Comparison of ENCODE assay signal across 19 cellular contexts in the genomic region with DNA sequence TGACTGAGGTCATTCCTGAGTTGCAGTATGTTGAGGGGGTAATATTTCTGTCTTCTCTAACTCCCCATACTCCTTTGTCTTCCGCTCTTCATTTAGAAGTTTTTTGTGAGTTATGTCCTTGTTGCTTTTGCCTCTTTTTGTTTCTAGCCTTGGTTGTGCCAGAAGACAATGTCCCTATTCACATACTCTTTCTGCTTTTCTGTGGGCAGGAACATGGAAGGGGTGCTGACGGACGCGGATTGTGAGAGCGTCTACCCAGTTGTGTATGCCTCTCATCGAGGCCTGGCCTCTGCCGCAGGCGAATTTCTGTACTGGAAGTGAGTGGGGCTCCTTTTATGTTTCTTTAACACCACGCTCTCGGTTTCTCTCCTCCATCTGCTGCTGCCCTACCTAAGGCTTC. TPM values are rescaled to one million over a fixed set of nuclear protein-coding genes. Genes with fewer than 3 reads are reported as not detected.
DNase-seq lines count a peak whose midpoint lies in the region; ATAC-seq, FAIRE-seq and TF ChIP-seq lines count a peak whose summit lies in the region.
"Had no signal": no experiment of that assay in that cellular context is flagged by ENCODE, and none has a peak within 500 bp of the region (broad histone marks: within the 10 kb centered on the region; RNA-seq: fewer than 3 reads in every experiment).

No MANE protein-coding gene starts in this region.

- H3K27me3 ChIP-seq in DOHH2 (ENCODE audit: control insufficient read depth, low read length) (no peaks in the 10 kb centered on the region), K562 (ENCODE audit: control insufficient read depth in 2 of 2, insufficient read depth in 2 of 2, low read length in 2 of 2) (no peaks in the 10 kb centered on the region)

- peaks cover 76% of the 10 kb centered on the region for H3K4me1 Mint-ChIP-seq in stimulated activated memory B cell treated with anti-CD40 and anti-IgM and Interleukin-4, amounts not matched to agents 10 μg/mL and 1 μg/mL and 100 μg/mL, for 72 hours
- peaks cover 14% of the 10 kb centered on the region for H3K4me1 Mint-ChIP-seq in activated CD8-positive, alpha-beta T cell treated with anti-CD3 and anti-CD28 coated beads, Interleukin-2, amount 10 ng/mL, durations not matched to agents 7 days and 5 days (ENCODE audit: low read depth)

- DNase-seq in K562 (ENCODE audit: extremely low read depth in 1 of 4, low spot score in 3 of 4) (no peak), medulla oblongata (ENCODE audit: extremely low spot score) (peak; percentile 52), NCI-H2107 (lab: John Stamatoyannopoulos, UW) (no peak), DMS153 (lab: John Stamatoyannopoulos, UW) (no peak)
- no peak for DNase-seq in activated CD8-positive, alpha-beta T cell treated with anti-CD3 and anti-CD28 coated beads, Interleukin-2, amount 10 ng/mL, durations not matched to agents 7 days and 5 days
- DNase-seq: CD4-positive, CD25-positive, alpha-beta regulatory T cell; HCEC 1CT; HFFc6; KBM-7 had no signal

- CTCF ChIA-PET in K562 (lab: Yijun Ruan, JAX; ENCODE audit: low intra/inter-chr PET ratio) = no interaction called here
- CTCF ChIA-PET in activated CD8-positive, alpha-beta T cell treated with anti-CD3 and anti-CD28 coated beads, Interleukin-2, amount 10 ng/mL, durations not matched to agents 7 days and 5 days (lab: Charles Lee) = interaction anchor here (0.6 to 5.9 kb wide), 2 partner anchors 11 to 285 kb away, joined by 3 to 24 read pairs; no protein-coding TSS in a partner anchor

- peaks cover 32% of the 10 kb centered on the region for H3F3A ChIP-seq in DOHH2 (ENCODE audit: control insufficient read depth, insufficient read depth)

- H3K9ac ChIP-seq in K562 (ENCODE audit: insufficient read depth in 1 of 2, low read depth in 2 of 2, low read length in 2 of 2) = 0 out of 4 replicates have a peak overlapping the region, but pooled peaks of 1 of the 2 experiments have one; percentile 38

- no peaks in the 10 kb centered on the region for H3K9me1 ChIP-seq in K562 (ENCODE audit: control insufficient read depth, insufficient read depth, low read length)

- no peak for TF ChIP-seq POLR2A in K562 (conservative IDR thresholded peaks at IDR 0.05)

- no peaks in the 10 kb centered on the region for H3K36me3 Mint-ChIP-seq in stimulated activated memory B cell treated with anti-CD40 and anti-IgM and Interleukin-4, amounts not matched to agents 10 μg/mL and 1 μg/mL and 100 μg/mL, for 72 hours
- H3K36me3 Mint-ChIP-seq in activated CD8-positive, alpha-beta T cell treated with anti-CD3 and anti-CD28 coated beads, Interleukin-2, amount 10 ng/mL, durations not matched to agents 7 days and 5 days (ENCODE audit: low read depth) = peaks cover 5% of the 10 kb centered on the region

- TF ChIP-seq CTCF in DOHH2 (IDR thresholded peaks at IDR 0.05; ENCODE audit: low read depth, low read length, poor library complexity, severe bottlenecking) = no peak
- no peak for TF ChIP-seq CTCF in K562 (IDR thresholded peaks at IDR 0.05 in 2 of 3, conservative IDR thresholded peaks at IDR 0.05 in 1 of 3; ENCODE audit: insufficient read depth in 2 of 3, low read depth in 1 of 3, low read length in 3 of 3)

- no peak overlapping the region for H3K4me3 Mint-ChIP-seq in stimulated activated memory B cell treated with anti-CD40 and anti-IgM and Interleukin-4, amounts not matched to agents 10 μg/mL and 1 μg/mL and 100 μg/mL, for 72 hours
- no peak overlapping the region for H3K4me3 Mint-ChIP-seq in activated CD8-positive, alpha-beta T cell treated with anti-CD3 and anti-CD28 coated beads, Interleukin-2, amount 10 ng/mL, durations not matched to agents 7 days and 5 days
- H3K4me3 Mint-ChIP-seq: CD4-positive, CD25-positive, alpha-beta regulatory T cell; HFFc6 had no signal

- H4K20me1 ChIP-seq in DOHH2 (ENCODE audit: control insufficient read depth, insufficient read depth, low read depth, low read length) = no peaks in the 10 kb centered on the region
- H4K20me1 ChIP-seq in K562 (replicated peaks; ENCODE audit: control insufficient read depth, insufficient read depth, low read length) = no peaks in the 10 kb centered on the region

- peak overlapping the region; percentile 82 for H3K27ac Mint-ChIP-seq in stimulated activated memory B cell treated with anti-CD40 and anti-IgM and Interleukin-4, amounts not matched to agents 10 μg/mL and 1 μg/mL and 100 μg/mL, for 72 hours
- no peak overlapping the region for H3K27ac Mint-ChIP-seq in activated CD8-positive, alpha-beta T cell treated with anti-CD3 and anti-CD28 coated beads, Interleukin-2, amount 10 ng/mL, durations not matched to agents 7 days and 5 days
- H3K27ac Mint-ChIP-seq: CD4-positive, CD25-positive, alpha-beta regulatory T cell; HFFc6 had no signal

- H3K79me2 ChIP-seq in DOHH2 (ENCODE audit: control insufficient read depth, low read length) = peaks cover 17% of the 10 kb centered on the region
- no peaks in the 10 kb centered on the region for H3K79me2 ChIP-seq in K562 (ENCODE audit: control insufficient read depth, insufficient read depth, low read length)

- H3K4me2 ChIP-seq in DOHH2 (ENCODE audit: low read length) = no peak overlapping the region
- no peak overlapping the region for H3K4me2 ChIP-seq in K562 (ENCODE audit: insufficient read depth, low read length)
- H3K4me2 ChIP-seq: A549 had no signal

- H3K9me3 ChIP-seq in DOHH2 (ENCODE audit: control insufficient read depth, insufficient read depth, low read length) = no peaks in the 10 kb centered on the region
- no peaks in the 10 kb centered on the region for H3K9me3 ChIP-seq in K562 (replicated peaks; ENCODE audit: control insufficient read depth, insufficient read depth, low read depth, low read length)
- H3K9me3 ChIP-seq: A549 had no signal

- H3K9me2 ChIP-seq in DOHH2 (replicated peaks; ENCODE audit: control insufficient read depth, low read length) = no peaks in the 10 kb centered on the region

- H3K27ac ChIP-seq in DOHH2 (ENCODE audit: low read depth, low read length) = peak overlapping the region; percentile 86
- H3K27ac ChIP-seq in K562 (ENCODE audit: extremely low read depth, low read depth, low read length) = no peak overlapping the region
- H3K27ac ChIP-seq: A549 had no signal

- POLR2A ChIA-PET in K562 (lab: Yijun Ruan, JAX) = interaction anchor here (1.1 kb wide), 1 partner anchor 13 kb away, joined by 4 read pairs; no protein-coding TSS in a partner anchor
- POLR2A ChIA-PET in activated CD8-positive, alpha-beta T cell treated with anti-CD3 and anti-CD28 coated beads, Interleukin-2, amount 10 ng/mL, durations not matched to agents 7 days and 5 days (lab: Charles Lee) = no interaction called here

- 85% methylated on average over 10 of the region's 10 CpGs for WGBS in K562 (ENCODE audit: insufficient coverage, low coverage, missing lambda C conversion rate)

- TF ChIP-seq EP300 in K562 (IDR thresholded peaks at IDR 0.05; ENCODE audit: low read length) = no peak

- ATAC-seq in K562 (no peak), GM19351 (IDR thresholded peaks at IDR 0.05; ENCODE audit: unreplicated experiment) (no peak)
- ATAC-seq in stimulated activated memory B cell treated with anti-CD40 and anti-IgM and Interleukin-4, amounts not matched to agents 10 μg/mL and 1 μg/mL and 100 μg/mL, for 72 hours = no peak
- no peak for ATAC-seq in activated CD8-positive, alpha-beta T cell treated with anti-CD3 and anti-CD28 coated beads, Interleukin-2, amount 10 ng/mL, durations not matched to agents 7 days and 5 days
- ATAC-seq: A549, GM12878 had no signal

- H3K36me3 ChIP-seq in DOHH2 (ENCODE audit: control insufficient read depth, low read length) (peaks cover 77% of the 10 kb centered on the region), K562 (ENCODE audit: control insufficient read depth, insufficient read depth, low read length) (no peaks in the 10 kb centered on the region)

- FAIRE-seq in K562 (lab: Jason Lieb, UNC) = no peak
- FAIRE-seq: A549, GM12878, GM18507 had no signal

- peak overlapping the region; percentile 71 for H2AFZ ChIP-seq in K562 (ENCODE audit: low read depth, low read length)

- H3K27me3 Mint-ChIP-seq in stimulated activated memory B cell treated with anti-CD40 and anti-IgM and Interleukin-4, amounts not matched to agents 10 μg/mL and 1 μg/mL and 100 μg/mL, for 72 hours = no peaks in the 10 kb centered on the region
- H3K27me3 Mint-ChIP-seq in activated CD8-positive, alpha-beta T cell treated with anti-CD3 and anti-CD28 coated beads, Interleukin-2, amount 10 ng/mL, durations not matched to agents 7 days and 5 days (ENCODE audit: low read depth) = no peaks in the 10 kb centered on the region

- H3K4me1 ChIP-seq in DOHH2 (ENCODE audit: control insufficient read depth, low read length) (peaks cover 97% of the 10 kb centered on the region), K562 (replicated peaks in 1 of 2; ENCODE audit: control insufficient read depth in 2 of 2, insufficient read depth in 2 of 2, low read length in 2 of 2) (peaks cover 17 to 24% of the 10 kb centered on the region in 2 experiments; a peak in 4 of 5 replicates)
- H3K4me1 ChIP-seq: A549 had no signal

- BruUV-seq in K562 (replicated peaks; lab: Mats Ljungman, UMichigan) = no TSS peak

- in situ Hi-C loops in K562 (cut with MboI) = no loop called here

- no peaks in the 10 kb centered on the region for H3K9me3 Mint-ChIP-seq in stimulated activated memory B cell treated with anti-CD40 and anti-IgM and Interleukin-4, amounts not matched to agents 10 μg/mL and 1 μg/mL and 100 μg/mL, for 72 hours
- H3K9me3 Mint-ChIP-seq in activated CD8-positive, alpha-beta T cell treated with anti-CD3 and anti-CD28 coated beads, Interleukin-2, amount 10 ng/mL, durations not matched to agents 7 days and 5 days (ENCODE audit: insufficient read depth) = no peaks in the 10 kb centered on the region
- H3K9me3 Mint-ChIP-seq: CD4-positive, CD25-positive, alpha-beta regulatory T cell; HFFc6 had no signal

- intact Hi-C loops in K562 (cut with micrococcal nuclease) = no loop called here

- no peak for TF ChIP-seq RAD21 in K562 (CRISPR knock-in tag; conservative IDR thresholded peaks at IDR 0.05 in 1 of 2, IDR thresholded peaks at IDR 0.05 in 1 of 2)

- H3K4me3 ChIP-seq in DOHH2 (ENCODE audit: low read length) (no peak overlapping the region), K562 (no peak overlapping the region)
- H3K4me3 ChIP-seq: A549, GM12878 had no signal

RNA-seq across cellular contexts. Expression of gene STAG3, which starts 20.5 kb away (rescaled TPM):
- 12.2 and 23.8 TPM in 2 replicates for total RNA-seq in K562 (2011; cell fraction: chromatin; rRNA removed; ENCODE audit: low replicate concordance)
- total RNA-seq in K562 (2011; cell fraction: nucleolus; rRNA removed) = 10.3 and 11.0 TPM in 2 replicates
- 9.9 and 10.9 TPM in 2 replicates for total RNA-seq in K562 (2011; cell fraction: nucleoplasm; rRNA removed)
- total RNA-seq in K562 (2014; rRNA removed) = 0.54 and 2.1 TPM in 2 replicates
- total RNA-seq in K562 (2014; rRNA removed; fragmentation: Illumina TruSeq; extraction: Trizol) = 0.96 and 1.7 TPM in 2 replicates
- 1.3 and 2.5 TPM in 2 replicates for total RNA-seq in K562 (2015; rRNA removed; fragmentation: Illumina TruSeq; extraction: Trizol)
- 1.7 and 2.5 TPM in 2 replicates for total RNA-seq in K562 (2021)
- 2.4 and 5.1 TPM in 2 replicates for polyA plus RNA-seq in K562 (2011; rRNA removed)
- polyA plus RNA-seq in K562 (2011; cell fraction: cytosol; rRNA removed) = 1.5 and 3.0 TPM in 2 replicates
- 11.9 and 21.5 TPM in 2 replicates for polyA plus RNA-seq in K562 (2011; cell fraction: nucleus; rRNA removed)
- 4.9 and 11.1 TPM in 2 replicates for polyA plus RNA-seq in K562 (2012)
- 1.3 and 1.6 TPM in 2 replicates for polyA plus RNA-seq in K562 (2014; fragmentation: Illumina TruSeq; extraction: Trizol)
- polyA plus RNA-seq in K562 (2014; fragmentation: Nextera tagmentation; extraction: Ambion mirVana) = 1 to 10 TPM; 1.2 to 2.3 TPM
- 1.3 and 1.9 TPM in 2 replicates for polyA plus RNA-seq in K562 (2014; rRNA removed)
- 2.1 and 3.9 TPM in 2 replicates for polyA minus RNA-seq in K562 (2011; rRNA and poly(A)+ RNA removed)
- polyA minus RNA-seq in K562 (2011; cell fraction: cytosol; rRNA and poly(A)+ RNA removed) = 1.6 and 2.0 TPM in 2 replicates
- 3.2 and 6.4 TPM in 2 replicates for polyA minus RNA-seq in K562 (2011; cell fraction: nucleus; rRNA and poly(A)+ RNA removed)
- 10 to 100 TPM; 16.5 to 20.6 TPM for total RNA-seq in activated CD8-positive, alpha-beta T cell treated with anti-CD3 and anti-CD28 coated beads, Interleukin-2, amount 10 ng/mL, durations not matched to agents 7 days and 5 days

RNA-seq across cellular contexts. Expression of gene GPC2, which starts 21.1 kb away (rescaled TPM):
- 6.5 and 21.7 TPM in 2 replicates for total RNA-seq in K562 (2011; cell fraction: chromatin; rRNA removed; ENCODE audit: low replicate concordance)
- 15.8 and 17.7 TPM in 2 replicates for total RNA-seq in K562 (2011; cell fraction: nucleolus; rRNA removed)
- total RNA-seq in K562 (2011; cell fraction: nucleoplasm; rRNA removed) = 10.9 and 11.9 TPM in 2 replicates
- 1.7 and 3.2 TPM in 2 replicates for total RNA-seq in K562 (2014; rRNA removed)
- total RNA-seq in K562 (2014; rRNA removed; fragmentation: Illumina TruSeq; extraction: Trizol) = 0.83 and 1.1 TPM in 2 replicates
- total RNA-seq in K562 (2015; rRNA removed; fragmentation: Illumina TruSeq; extraction: Trizol) = 1.1 and 1.3 TPM in 2 replicates
- total RNA-seq in K562 (2021) = 4.7 and 5.1 TPM in 2 replicates
- polyA plus RNA-seq in K562 (2011; rRNA removed) = 1.5 and 3.7 TPM in 2 replicates
- 3.8 and 4.6 TPM in 2 replicates for polyA plus RNA-seq in K562 (2011; cell fraction: cytosol; rRNA removed)
- 21.7 and 28.4 TPM in 2 replicates for polyA plus RNA-seq in K562 (2011; cell fraction: nucleus; rRNA removed)
- 2.0 and 5.0 TPM in 2 replicates for polyA plus RNA-seq in K562 (2012)
- 1.3 and 1.7 TPM in 2 replicates for polyA plus RNA-seq in K562 (2014; fragmentation: Illumina TruSeq; extraction: Trizol)
- polyA plus RNA-seq in K562 (2014; fragmentation: Nextera tagmentation; extraction: Ambion mirVana) = under 1 TPM in 1 of 2 experiments, not detected in 1; 0.06 TPM
- polyA plus RNA-seq in K562 (2014; rRNA removed) = 7.2 and 7.7 TPM in 2 replicates
- 1.4 and 1.6 TPM in 2 replicates for polyA minus RNA-seq in K562 (2011; rRNA and poly(A)+ RNA removed)
- 0.86 and 2.5 TPM in 2 replicates for polyA minus RNA-seq in K562 (2011; cell fraction: cytosol; rRNA and poly(A)+ RNA removed)
- 9.3 and 10.2 TPM in 2 replicates for polyA minus RNA-seq in K562 (2011; cell fraction: nucleus; rRNA and poly(A)+ RNA removed)
- 1 to 10 TPM; 8.1 to 8.2 TPM for total RNA-seq in activated CD8-positive, alpha-beta T cell treated with anti-CD3 and anti-CD28 coated beads, Interleukin-2, amount 10 ng/mL, durations not matched to agents 7 days and 5 days

RNA-seq across cellular contexts. Expression of gene PVRIG, which starts 21.5 kb away (rescaled TPM):
- total RNA-seq in K562 (2011; cell fraction: chromatin; rRNA removed; ENCODE audit: low replicate concordance) = 0.67 TPM in 1 of 2 replicates, not detected in the other
- total RNA-seq in K562 (2011; cell fraction: nucleolus; rRNA removed) = not detected in 2 replicates
- not detected in 2 replicates for total RNA-seq in K562 (2011; cell fraction: nucleoplasm; rRNA removed)
- total RNA-seq in K562 (2014; rRNA removed) = not detected in 2 replicates
- total RNA-seq in K562 (2014; rRNA removed; fragmentation: Illumina TruSeq; extraction: Trizol) = not detected in 2 replicates
- not detected in 2 replicates for total RNA-seq in K562 (2015; rRNA removed; fragmentation: Illumina TruSeq; extraction: Trizol)
- 0.64 TPM in 1 of 2 replicates, not detected in the other for total RNA-seq in K562 (2021)
- polyA plus RNA-seq in K562 (2011; rRNA removed) = not detected in 2 replicates
- polyA plus RNA-seq in K562 (2011; cell fraction: cytosol; rRNA removed) = 0.06 TPM in 1 of 2 replicates, not detected in the other
- not detected in 2 replicates for polyA plus RNA-seq in K562 (2011; cell fraction: nucleus; rRNA removed)
- polyA plus RNA-seq in K562 (2012) = 0.40 and 1.0 TPM in 2 replicates
- not detected in 2 replicates for polyA plus RNA-seq in K562 (2014; fragmentation: Illumina TruSeq; extraction: Trizol)
- polyA plus RNA-seq in K562 (2014; fragmentation: Nextera tagmentation; extraction: Ambion mirVana) = not detected
- 0.16 TPM in 1 of 2 replicates, not detected in the other for polyA plus RNA-seq in K562 (2014; rRNA removed)
- polyA minus RNA-seq in K562 (2011; rRNA and poly(A)+ RNA removed) = not detected in 2 replicates
- polyA minus RNA-seq in K562 (2011; cell fraction: cytosol; rRNA and poly(A)+ RNA removed) = not detected in 2 replicates
- not detected in 2 replicates for polyA minus RNA-seq in K562 (2011; cell fraction: nucleus; rRNA and poly(A)+ RNA removed)
- 10 to 100 TPM; 61.6 to 64.8 TPM for total RNA-seq in activated CD8-positive, alpha-beta T cell treated with anti-CD3 and anti-CD28 coated beads, Interleukin-2, amount 10 ng/mL, durations not matched to agents 7 days and 5 days
- total RNA-seq: G401, H4 had no signal
- polyA plus RNA-seq: A549, AG04450, BJ had no signal

RNA-seq across cellular contexts. Expression of gene GAL3ST4, which starts 29.8 kb away (rescaled TPM):
- 1.3 and 3.7 TPM in 2 replicates for total RNA-seq in K562 (2011; cell fraction: chromatin; rRNA removed; ENCODE audit: low replicate concordance)
- 2.1 and 2.2 TPM in 2 replicates for total RNA-seq in K562 (2011; cell fraction: nucleolus; rRNA removed)
- total RNA-seq in K562 (2011; cell fraction: nucleoplasm; rRNA removed) = 1.8 and 2.9 TPM in 2 replicates
- total RNA-seq in K562 (2014; rRNA removed) (0.05 and 0.37 TPM in 2 replicates), K562 (2014; rRNA removed; fragmentation: Illumina TruSeq; extraction: Trizol) (0.16 and 0.18 TPM in 2 replicates), K562 (2015; rRNA removed; fragmentation: Illumina TruSeq; extraction: Trizol) (0.25 and 0.41 TPM in 2 replicates), K562 (2021) (0.54 and 1.0 TPM in 2 replicates)
- polyA plus RNA-seq in K562 (2011; rRNA removed) (0.60 and 1.7 TPM in 2 replicates), K562 (2014; fragmentation: Illumina TruSeq; extraction: Trizol) (0.96 and 1.2 TPM in 2 replicates), K562 (2014; fragmentation: Nextera tagmentation; extraction: Ambion mirVana) (under 1 TPM; 0.15 to 0.18 TPM), K562 (2014; rRNA removed) (0.88 and 0.98 TPM in 2 replicates)
- polyA plus RNA-seq in K562 (2011; cell fraction: cytosol; rRNA removed) = 1.5 and 2.0 TPM in 2 replicates
- 4.9 and 6.0 TPM in 2 replicates for polyA plus RNA-seq in K562 (2011; cell fraction: nucleus; rRNA removed)
- 1.1 and 2.6 TPM in 2 replicates for polyA plus RNA-seq in K562 (2012)
- 0.28 and 0.57 TPM in 2 replicates for polyA minus RNA-seq in K562 (2011; rRNA and poly(A)+ RNA removed)
- 0.91 TPM in 1 of 2 replicates, not detected in the other for polyA minus RNA-seq in K562 (2011; cell fraction: cytosol; rRNA and poly(A)+ RNA removed)
- 0.13 and 0.44 TPM in 2 replicates for polyA minus RNA-seq in K562 (2011; cell fraction: nucleus; rRNA and poly(A)+ RNA removed)
- total RNA-seq in activated CD8-positive, alpha-beta T cell treated with anti-CD3 and anti-CD28 coated beads, Interleukin-2, amount 10 ng/mL, durations not matched to agents 7 days and 5 days = 1 to 10 TPM; 2.8 to 3.5 TPM

RNA-seq across cellular contexts. Expression of gene TRAPPC14, which starts 39.7 kb away (rescaled TPM):
- total RNA-seq in K562 (2011; cell fraction: chromatin; rRNA removed; ENCODE audit: low replicate concordance) = 86.1 and 225 TPM in 2 replicates
- total RNA-seq in K562 (2011; cell fraction: nucleolus; rRNA removed) = 123 and 132 TPM in 2 replicates
- 95.7 and 101 TPM in 2 replicates for total RNA-seq in K562 (2011; cell fraction: nucleoplasm; rRNA removed)
- 25.6 and 27.1 TPM in 2 replicates for total RNA-seq in K562 (2014; rRNA removed)
- 7.6 and 9.9 TPM in 2 replicates for total RNA-seq in K562 (2014; rRNA removed; fragmentation: Illumina TruSeq; extraction: Trizol)
- total RNA-seq in K562 (2015; rRNA removed; fragmentation: Illumina TruSeq; extraction: Trizol) = 17.4 and 18.2 TPM in 2 replicates
- 38.2 and 45.9 TPM in 2 replicates for total RNA-seq in K562 (2021)
- polyA plus RNA-seq in K562 (2011; rRNA removed) = 5.4 and 12.1 TPM in 2 replicates
- 7.4 and 10.1 TPM in 2 replicates for polyA plus RNA-seq in K562 (2011; cell fraction: cytosol; rRNA removed)
- polyA plus RNA-seq in K562 (2011; cell fraction: nucleus; rRNA removed) = 91.6 and 168 TPM in 2 replicates
- polyA plus RNA-seq in K562 (2012) = 26.9 and 43.9 TPM in 2 replicates
- 20.5 and 29.3 TPM in 2 replicates for polyA plus RNA-seq in K562 (2014; fragmentation: Illumina TruSeq; extraction: Trizol)
- polyA plus RNA-seq in K562 (2014; fragmentation: Nextera tagmentation; extraction: Ambion mirVana) = under 1 TPM; 0.42 to 0.55 TPM
- polyA plus RNA-seq in K562 (2014; rRNA removed) = 27.9 and 43.8 TPM in 2 replicates
- 4.9 and 6.1 TPM in 2 replicates for polyA minus RNA-seq in K562 (2011; rRNA and poly(A)+ RNA removed)
- polyA minus RNA-seq in K562 (2011; cell fraction: cytosol; rRNA and poly(A)+ RNA removed) = 6.9 and 7.9 TPM in 2 replicates
- polyA minus RNA-seq in K562 (2011; cell fraction: nucleus; rRNA and poly(A)+ RNA removed) = 41.7 and 45.6 TPM in 2 replicates
- 10 to 100 TPM; 42.7 to 44.0 TPM for total RNA-seq in activated CD8-positive, alpha-beta T cell treated with anti-CD3 and anti-CD28 coated beads, Interleukin-2, amount 10 ng/mL, durations not matched to agents 7 days and 5 days

Comparison
In these comparisons a context has a peak if more than half of its experiments do, and no peak if none do; other contexts are left out.
1. RNA of gene PVRIG, which starts 21.5 kb away (total RNA-seq): 61.6 to 64.8 TPM in activated CD8-positive, alpha-beta T cell treated with anti-CD3 and anti-CD28 coated beads, Interleukin-2, amount 10 ng/mL, durations not matched to agents 7 days and 5 days; 0.64 to 0.67 TPM in K562; every median in the first group is over 10 times any median in the second.